In genomic region chr20:11492391-11492790, GRCh38 we compare ENCODE assay signal across 19 cellular contexts.
"Had no signal": no experiment of that assay in that cellular context is flagged by ENCODE, and none has a peak within 500 bp of the region (broad histone marks: within the 10 kb centered on the region; RNA-seq: fewer than 3 reads in every experiment).

No MANE protein-coding gene starts in this region.

- ATAC-seq: effector memory CD8-positive, alpha-beta T cell; left lobe of liver; naive thymus-derived CD4-positive, alpha-beta T cell; psoas muscle; right cardiac atrium; stimulated activated memory B cell treated with anti-CD40 and anti-IgM and Interleukin-4, amounts not matched to agents 10 μg/mL and 1 μg/mL and 100 μg/mL, for 72 hours; stimulated activated naive CD8-positive, alpha-beta T cell treated with anti-CD3 and anti-CD28 coated beads, Interleukin-15, Interleukin-2, amounts not matched to agents 100 U/mL and 50 U/mL, for 24 hours had no signal

- DNase-seq: cortex of kidney; effector memory CD8-positive, alpha-beta T cell; erythroblast; esophagus squamous epithelium; hypothalamus; immature natural killer cell; islet precursor cell; naive thymus-derived CD4-positive, alpha-beta T cell; psoas muscle; right cardiac atrium; sigmoid colon; stimulated activated CD4-positive, alpha-beta T cell treated with anti-CD3 and anti-CD28 coated beads, Interleukin-2, amount 100 ng/mL, for 24 hours; stimulated activated CD4-positive, alpha-beta T cell treated with anti-CD3 and anti-CD28 coated beads, Interleukin-4, amount 100 ng/mL, for 24 hours; stimulated activated naive CD8-positive, alpha-beta T cell treated with anti-CD3 and anti-CD28 coated beads, Interleukin-15, Interleukin-2, amounts not matched to agents 100 U/mL and 50 U/mL, for 24 hours; substantia nigra; testis; tibial artery had no signal
